ENCODE assay signal across 36 cellular contexts in genomic region chr5:57785946-57786345, GRCh38.
"Had no signal": no experiment of that assay in that cellular context is flagged by ENCODE, and none has a peak within 500 bp of the region (broad histone marks: within the 10 kb centered on the region; RNA-seq: fewer than 3 reads in every experiment).

No MANE protein-coding gene starts in this region.

- ATAC-seq: activated CD8-positive, alpha-beta T cell treated with anti-CD3 and anti-CD28 coated beads for 36 hours; activated naive CD4-positive, alpha-beta T cell treated with anti-CD3 and anti-CD28 coated beads, Interleukin-2, amount 50 U/mL, for 72 hours; activated T-cell treated with anti-CD3 and anti-CD28 coated beads, Interleukin-2, amount 50 U/mL, for 4 hours; activated T-cell treated with anti-CD3 and anti-CD28 coated beads, Interleukin-2, amount 50 U/mL, for 72 hours; activated T-helper 17 cell treated with anti-CD3 and anti-CD28 coated beads, Interleukin-2, amount 50 U/mL, for 72 hours; body of pancreas had no signal

- DNase-seq: activated B cell treated with CpG ODN at 0.5 μM for 24 hours; activated CD4-positive, alpha-beta memory T cell treated with anti-CD3 and anti-CD28 coated beads for 36 hours; activated CD4-positive, alpha-beta T cell treated with anti-CD3 and anti-CD28 coated beads for 4 hours; activated CD4-positive, alpha-beta T cell treated with anti-CD3 and anti-CD28 coated beads, Interleukin-2, amount 10 ng/mL, durations not matched to agents 24 days and 14 days; activated CD4-positive, alpha-beta T cell treated with anti-CD3 and anti-CD28 coated beads, Interleukin-2, amount 50 U/mL, for 1 hour; activated CD4-positive, alpha-beta T cell treated with anti-CD3 and anti-CD28 coated beads, Interleukin-2, amount 50 U/mL, for 4 hours; activated CD4-positive, CD25-positive, alpha-beta regulatory T cell treated with anti-CD3 and anti-CD28 coated beads, Interleukin-2, amount 50 U/mL, for 72 hours; activated CD8-positive, alpha-beta memory T cell treated with anti-CD3 and anti-CD28 coated beads, Interleukin-2, amount 50 U/mL, for 4 hours; activated CD8-positive, alpha-beta T cell treated with anti-CD3 and anti-CD28 coated beads for 36 hours; activated effector memory CD4-positive, alpha-beta T cell treated with anti-CD3 and anti-CD28 coated beads, Interleukin-2, amount 50 U/mL, for 16 hours; activated gamma-delta T cell treated with Interleukin-2 at 50 U/mL for 16 hours; activated naive CD4-positive, alpha-beta T cell; activated naive CD4-positive, alpha-beta T cell treated with anti-CD3 and anti-CD28 coated beads for 36 hours; activated naive CD4-positive, alpha-beta T cell treated with anti-CD3 and anti-CD28 coated beads, Interleukin-2, amount 50 U/mL, for 16 hours; activated naive CD8-positive, alpha-beta T cell treated with anti-CD3 and anti-CD28 coated beads for 36 hours; activated T-cell treated with anti-CD3 and anti-CD28 coated beads for 4 hours; activated T-cell treated with anti-CD3 and anti-CD28 coated beads, Interleukin-2, amount 50 U/mL, for 1 hour; activated T-cell treated with anti-CD3 and anti-CD28 coated beads, Interleukin-2, amount 50 U/mL, for 4 hours; activated T-cell treated with anti-CD3 and anti-CD28 coated beads, Interleukin-2, amount 50 U/mL, for 72 hours; adrenal gland; amniotic stem cell; aorta; body of pancreas; brain microvascular endothelial cell; cerebellar nuclear complex; T-helper 1 cell; T-helper 2 cell; T-helper 9 cell had no signal

- H3K27ac ChIP-seq: adrenal gland, body of pancreas, brain microvascular endothelial cell, breast epithelium, VCaP had no signal

- H3K27me3 Mint-ChIP-seq: central memory CD8-positive, alpha-beta T cell had no signal

- H3K27me3 ChIP-seq: adrenal gland, body of pancreas, brain microvascular endothelial cell, breast epithelium had no signal

- H3K9me3 ChIP-seq: body of pancreas, breast epithelium had no signal

- H3K27ac Mint-ChIP-seq: activated B cell treated with CpG ODN at 0.5 μM for 24 hours; activated CD4-positive, alpha-beta memory T cell treated with anti-CD3 and anti-CD28 coated beads for 36 hours; activated CD4-positive, alpha-beta T cell treated with anti-CD3 and anti-CD28 coated beads, Interleukin-2, amount 10 ng/mL, durations not matched to agents 24 days and 14 days; activated CD8-positive, alpha-beta T cell treated with anti-CD3 and anti-CD28 coated beads for 36 hours; activated naive CD4-positive, alpha-beta T cell treated with anti-CD3 and anti-CD28 coated beads for 36 hours; activated naive CD4-positive, alpha-beta T cell treated with anti-CD3 and anti-CD28 coated beads, Interleukin-2, amount 50 U/mL, for 72 hours; activated naive CD8-positive, alpha-beta T cell treated with anti-CD3 and anti-CD28 coated beads for 36 hours; activated T-cell treated with anti-CD3 and anti-CD28 coated beads, Interleukin-2, amount 50 U/mL, for 72 hours; activated T-helper 1 cell treated with anti-CD3 and anti-CD28 coated beads, Interleukin-12 subunit alpha, Interleukin-12 subunit beta, Interleukin-2, Interleukin-4 antibody, amounts not matched to agents 30 ng/mL and 10 ng/mL and 1 ng/mL, durations not matched to agents 14 hours and 24 hours and 36 hours; activated T-helper 17 cell treated with anti-CD3 and anti-CD28 coated beads, Interleukin-2, amount 50 U/mL, for 72 hours; T-helper 1 cell treated with Interleukin-12 subunit alpha and Interleukin-12 subunit beta and Interleukin-4 antibody, amounts not matched to agents 30 μg/mL and 1 μg/mL, for 36 hours; T-helper 2 cell treated with Interferon-gamma antibody and Interleukin-4, amounts not matched to agents 5 μg/mL and 100 μg/mL, for 36 hours had no signal

- H3K4me3 ChIP-seq: adrenal gland, body of pancreas, breast epithelium had no signal

- H3K9me3 Mint-ChIP-seq: activated B cell treated with CpG ODN at 0.5 μM for 24 hours; activated CD4-positive, alpha-beta memory T cell treated with anti-CD3 and anti-CD28 coated beads for 36 hours; activated CD4-positive, alpha-beta T cell treated with anti-CD3 and anti-CD28 coated beads, Interleukin-2, amount 10 ng/mL, durations not matched to agents 24 days and 14 days; activated CD8-positive, alpha-beta T cell treated with anti-CD3 and anti-CD28 coated beads for 36 hours; activated naive CD4-positive, alpha-beta T cell treated with anti-CD3 and anti-CD28 coated beads for 36 hours; activated naive CD4-positive, alpha-beta T cell treated with anti-CD3 and anti-CD28 coated beads, Interleukin-2, amount 50 U/mL, for 72 hours; activated naive CD8-positive, alpha-beta T cell treated with anti-CD3 and anti-CD28 coated beads for 36 hours; activated T-cell treated with anti-CD3 and anti-CD28 coated beads, Interleukin-2, amount 50 U/mL, for 4 hours; activated T-cell treated with anti-CD3 and anti-CD28 coated beads, Interleukin-2, amount 50 U/mL, for 72 hours; activated T-helper 1 cell treated with anti-CD3 and anti-CD28 coated beads, Interleukin-12 subunit alpha, Interleukin-12 subunit beta, Interleukin-2, Interleukin-4 antibody, amounts not matched to agents 30 ng/mL and 10 ng/mL and 1 ng/mL, durations not matched to agents 14 hours and 24 hours and 36 hours; activated T-helper 17 cell treated with anti-CD3 and anti-CD28 coated beads, Interleukin-2, amount 50 U/mL, for 72 hours; central memory CD8-positive, alpha-beta T cell; T-helper 1 cell treated with Interleukin-12 subunit alpha and Interleukin-12 subunit beta and Interleukin-4 antibody, amounts not matched to agents 30 μg/mL and 1 μg/mL, for 36 hours; T-helper 2 cell treated with Interferon-gamma antibody and Interleukin-4, amounts not matched to agents 5 μg/mL and 100 μg/mL, for 36 hours had no signal

- H3K36me3 Mint-ChIP-seq: activated CD4-positive, alpha-beta memory T cell treated with anti-CD3 and anti-CD28 coated beads for 36 hours; activated naive CD4-positive, alpha-beta T cell treated with anti-CD3 and anti-CD28 coated beads, Interleukin-2, amount 50 U/mL, for 72 hours; activated naive CD8-positive, alpha-beta T cell treated with anti-CD3 and anti-CD28 coated beads for 36 hours had no signal

- H3K4me1 Mint-ChIP-seq: activated B cell treated with CpG ODN at 0.5 μM for 24 hours; activated CD4-positive, alpha-beta T cell treated with anti-CD3 and anti-CD28 coated beads, Interleukin-2, amount 10 ng/mL, durations not matched to agents 24 days and 14 days; activated naive CD8-positive, alpha-beta T cell treated with anti-CD3 and anti-CD28 coated beads for 36 hours; activated T-helper 17 cell treated with anti-CD3 and anti-CD28 coated beads, Interleukin-2, amount 50 U/mL, for 72 hours; central memory CD8-positive, alpha-beta T cell had no signal

- H3K4me1 ChIP-seq: adrenal gland, body of pancreas, breast epithelium had no signal

- H3K36me3 ChIP-seq: adrenal gland, brain microvascular endothelial cell, breast epithelium had no signal

- H3K4me3 Mint-ChIP-seq: activated B cell treated with CpG ODN at 0.5 μM for 24 hours; activated CD4-positive, alpha-beta memory T cell treated with anti-CD3 and anti-CD28 coated beads for 36 hours; activated CD4-positive, alpha-beta T cell treated with anti-CD3 and anti-CD28 coated beads, Interleukin-2, amount 10 ng/mL, durations not matched to agents 24 days and 14 days; activated CD8-positive, alpha-beta T cell treated with anti-CD3 and anti-CD28 coated beads for 36 hours; activated naive CD4-positive, alpha-beta T cell treated with anti-CD3 and anti-CD28 coated beads for 36 hours; activated naive CD8-positive, alpha-beta T cell treated with anti-CD3 and anti-CD28 coated beads for 36 hours; activated T-cell treated with anti-CD3 and anti-CD28 coated beads, Interleukin-2, amount 50 U/mL, for 4 hours; activated T-cell treated with anti-CD3 and anti-CD28 coated beads, Interleukin-2, amount 50 U/mL, for 72 hours; activated T-helper 1 cell treated with anti-CD3 and anti-CD28 coated beads, Interleukin-12 subunit alpha, Interleukin-12 subunit beta, Interleukin-2, Interleukin-4 antibody, amounts not matched to agents 30 ng/mL and 10 ng/mL and 1 ng/mL, durations not matched to agents 14 hours and 24 hours and 36 hours; activated T-helper 17 cell treated with anti-CD3 and anti-CD28 coated beads, Interleukin-2, amount 50 U/mL, for 72 hours; central memory CD8-positive, alpha-beta T cell; T-helper 1 cell treated with Interleukin-12 subunit alpha and Interleukin-12 subunit beta and Interleukin-4 antibody, amounts not matched to agents 30 μg/mL and 1 μg/mL, for 36 hours; T-helper 2 cell treated with Interferon-gamma antibody and Interleukin-4, amounts not matched to agents 5 μg/mL and 100 μg/mL, for 36 hours had no signal
